In the genomic region with DNA sequence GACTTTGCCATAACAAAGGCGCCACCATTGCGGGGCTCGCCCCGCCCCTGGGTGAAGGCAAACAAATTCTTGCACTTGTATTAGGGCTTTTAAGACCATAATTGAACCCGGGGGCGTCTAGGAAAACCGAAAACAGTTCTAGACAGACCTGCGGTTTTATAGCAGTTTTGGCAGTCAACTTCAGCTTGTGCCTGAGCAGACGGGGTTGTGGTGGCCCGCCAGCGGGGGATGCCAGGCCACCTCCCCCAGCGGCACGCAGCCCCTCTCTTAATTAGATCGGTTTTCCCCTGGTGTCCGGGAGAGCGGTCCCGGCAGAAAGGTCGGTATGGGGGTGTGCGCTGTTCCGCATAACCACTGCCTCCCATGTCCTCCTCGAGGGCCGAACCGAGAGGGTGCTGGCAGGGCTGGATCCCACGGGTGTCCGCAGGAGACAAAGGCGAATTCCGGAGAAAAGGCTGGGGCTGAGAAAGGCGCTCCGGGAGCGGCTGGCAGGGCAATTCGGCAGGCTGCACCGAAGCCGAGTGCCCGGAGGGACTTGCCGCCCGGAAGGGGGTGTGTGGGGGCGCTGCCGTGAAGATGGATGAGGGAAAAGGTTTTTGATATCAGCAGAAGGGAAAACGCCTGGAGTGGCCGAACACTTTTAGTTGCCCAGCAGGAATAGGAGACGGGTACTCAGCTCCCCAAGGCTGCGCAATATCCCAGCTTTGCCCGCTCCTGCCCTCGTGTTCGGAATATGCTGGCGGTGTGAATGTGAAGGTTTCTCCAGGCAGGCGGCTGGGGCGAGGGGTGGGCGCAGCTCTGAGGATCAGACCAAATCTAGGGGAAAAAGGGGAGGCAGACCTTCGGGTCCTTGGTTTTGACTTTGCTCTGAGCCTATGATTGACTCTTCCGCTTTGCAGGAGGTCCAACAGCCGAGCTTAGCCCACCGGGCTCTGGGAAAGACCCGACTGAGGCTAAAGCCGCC, we compare ENCODE assay signal across 1 cellular context.
TF ChIP-seq lines count a peak whose summit lies in the region.

No MANE protein-coding gene starts in this region.

TF ChIP-seq in IMR-90, 13 proteins besides CTCF, POLR2A, EP300 and RAD21:
- TF ChIP-seq MAZ (IDR thresholded peaks at IDR 0.05; ENCODE audit: borderline replicate concordance, low read depth, low read length) (no peak), MXI1 (IDR thresholded peaks at IDR 0.05; ENCODE audit: borderline replicate concordance, low read depth, low read length) (no peak), RCOR1 (IDR thresholded peaks at IDR 0.05; ENCODE audit: insufficient replicate concordance, low read length) (no peak), NFE2L2 (IDR thresholded peaks at IDR 0.05; ENCODE audit: low read depth, low read length) (no peak), CHD1 (IDR thresholded peaks at IDR 0.05; ENCODE audit: low read depth, low read length) (no peak), SMC3 (IDR thresholded peaks at IDR 0.05; ENCODE audit: low read depth, low read length) (no peak), FOS (IDR thresholded peaks at IDR 0.05; ENCODE audit: low read depth, low read length) (no peak), MAFK (IDR thresholded peaks at IDR 0.05; ENCODE audit: low read depth, low read length) (no peak), RFX5 (IDR thresholded peaks at IDR 0.05; ENCODE audit: low read depth, low read length) (no peak), CEBPB (IDR thresholded peaks at IDR 0.05; ENCODE audit: low read depth, low read length) (no peak), BHLHE40 (IDR thresholded peaks at IDR 0.05; ENCODE audit: low read depth, low read length) (no peak)
- TF ChIP-seq, protein P1, sequence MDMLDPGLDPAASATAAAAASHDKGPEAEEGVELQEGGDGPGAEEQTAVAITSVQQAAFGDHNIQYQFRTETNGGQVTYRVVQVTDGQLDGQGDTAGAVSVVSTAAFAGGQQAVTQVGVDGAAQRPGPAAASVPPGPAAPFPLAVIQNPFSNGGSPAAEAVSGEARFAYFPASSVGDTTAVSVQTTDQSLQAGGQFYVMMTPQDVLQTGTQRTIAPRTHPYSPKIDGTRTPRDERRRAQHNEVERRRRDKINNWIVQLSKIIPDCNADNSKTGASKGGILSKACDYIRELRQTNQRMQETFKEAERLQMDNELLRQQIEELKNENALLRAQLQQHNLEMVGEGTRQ (IDR thresholded peaks at IDR 0.05; ENCODE audit: low read depth, low read length), result no peak
- TF ChIP-seq, protein P2, sequence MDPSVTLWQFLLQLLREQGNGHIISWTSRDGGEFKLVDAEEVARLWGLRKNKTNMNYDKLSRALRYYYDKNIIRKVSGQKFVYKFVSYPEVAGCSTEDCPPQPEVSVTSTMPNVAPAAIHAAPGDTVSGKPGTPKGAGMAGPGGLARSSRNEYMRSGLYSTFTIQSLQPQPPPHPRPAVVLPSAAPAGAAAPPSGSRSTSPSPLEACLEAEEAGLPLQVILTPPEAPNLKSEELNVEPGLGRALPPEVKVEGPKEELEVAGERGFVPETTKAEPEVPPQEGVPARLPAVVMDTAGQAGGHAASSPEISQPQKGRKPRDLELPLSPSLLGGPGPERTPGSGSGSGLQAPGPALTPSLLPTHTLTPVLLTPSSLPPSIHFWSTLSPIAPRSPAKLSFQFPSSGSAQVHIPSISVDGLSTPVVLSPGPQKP (IDR thresholded peaks at IDR 0.05; ENCODE audit: borderline replicate concordance, low read depth, low read length), result no peak
